ENCODE assay signal across 1 cellular context in genomic region chr14:49303952-49304516, GRCh38.
A peak's percentile ranks its signal among the peaks of the same experiment; 100 is the strongest.
TF ChIP-seq lines count a peak whose summit lies in the region.

No MANE protein-coding gene starts in this region.

TF ChIP-seq in GM23338, 12 proteins besides CTCF, POLR2A, EP300 and RAD21 (continued from another document):
- TF ChIP-seq REST (IDR thresholded peaks at IDR 0.05; ENCODE audit: unreplicated experiment) = peak; percentile 94
